Comparison of ENCODE assay signal across 17 cellular contexts in genomic region chr5:73640861-73641320, GRCh38. TPM values are rescaled to one million over a fixed set of nuclear protein-coding genes. Genes with fewer than 3 reads are reported as not detected.
DNase-seq lines count a peak whose midpoint lies in the region; ATAC-seq, FAIRE-seq and TF ChIP-seq lines count a peak whose summit lies in the region.
"Had no signal": no experiment of that assay in that cellular context is flagged by ENCODE, and none has a peak within 500 bp of the region (broad histone marks: within the 10 kb centered on the region; RNA-seq: fewer than 3 reads in every experiment).

No MANE protein-coding gene starts in this region.

- H3K27ac ChIP-seq in pancreas (no peak overlapping the region), aorta (ENCODE audit: low read depth in 1 of 2, low read length in 2 of 2) (no peak overlapping the region)
- H3K27ac ChIP-seq: adrenal gland, KMS-11, lower lobe of right lung, neutrophil, thyroid gland had no signal

- DNase-seq in HCEC 1CT (peak; percentile 79), NCI-H82 treated with DMSO at 0.1 percent for 48 hours (lab: John Stamatoyannopoulos, UW; ENCODE audit: unreplicated experiment) (peak; percentile 52), dermis blood vessel endothelial cell (peak; percentile 72), pancreas (no peak), lower leg skin (ENCODE audit: low spot score in 2 of 2) (no peak), mucosa of descending colon (no peak), aorta (no peak), 8988T (no peak)
- DNase-seq: activated T-cell treated with anti-CD3 and anti-CD28 coated beads, Interleukin-2, amount 50 U/mL, for 4 hours; CD4-positive, alpha-beta memory T cell; effector CD8-positive, alpha-beta T cell; lower lobe of right lung; T-helper 1 cell; thyroid gland had no signal

- no peak overlapping the region for H3K4me3 ChIP-seq in pancreas
- no peak overlapping the region for H3K4me3 ChIP-seq in lower leg skin (ENCODE audit: low read depth, poor library complexity, severe bottlenecking)
- no peak overlapping the region for H3K4me3 ChIP-seq in mucosa of descending colon
- H3K4me3 ChIP-seq in aorta (ENCODE audit: low read length in 2 of 2), result no peak overlapping the region
- H3K4me3 ChIP-seq: adrenal gland, lower lobe of right lung, thyroid gland had no signal

- 0 to 5% methylated on average over 1 of the region's 1 CpG for WGBS in pancreas, 2 donors
- 13 to 15% methylated on average over 1 of the region's 1 CpG for WGBS in lower leg skin, 2 donors
- WGBS in aorta, 2 donors, result 50 to 67% methylated on average over 1 of the region's 1 CpG

- H3K36me3 ChIP-seq in pancreas (no peaks in the 10 kb centered on the region), mucosa of descending colon (ENCODE audit: low read depth) (no peaks in the 10 kb centered on the region), aorta (ENCODE audit: control insufficient read depth in 1 of 2, insufficient read depth in 2 of 2, low read length in 1 of 2) (no peaks in the 10 kb centered on the region)
- H3K36me3 ChIP-seq: adrenal gland, lower lobe of right lung, neutrophil, thyroid gland had no signal

- H3K9me3 ChIP-seq in pancreas, result no peaks in the 10 kb centered on the region
- H3K9me3 ChIP-seq in mucosa of descending colon, result no peaks in the 10 kb centered on the region
- no peaks in the 10 kb centered on the region for H3K9me3 ChIP-seq in aorta (ENCODE audit: control insufficient read depth, low read length)
- H3K9me3 ChIP-seq: adrenal gland, lower lobe of right lung, neutrophil, thyroid gland had no signal

- H3K4me1 ChIP-seq in pancreas, result peaks cover 32 to 56% (median 44%) of the 10 kb centered on the region in 3 donors
- H3K4me1 ChIP-seq in mucosa of descending colon (ENCODE audit: low read depth), result no peaks in the 10 kb centered on the region
- peaks cover 0 to 6% of the 10 kb centered on the region in 2 donors for H3K4me1 ChIP-seq in aorta (ENCODE audit: control insufficient read depth in 1 of 2, insufficient read depth in 2 of 2, low read length in 2 of 2)

- TF ChIP-seq CTCF in pancreas (IDR thresholded peaks at IDR 0.05), result no peak
- no peak for TF ChIP-seq CTCF in lower leg skin (IDR thresholded peaks at IDR 0.05)
- no peak for TF ChIP-seq CTCF in mucosa of descending colon (IDR thresholded peaks at IDR 0.05)

- intact Hi-C loops in pancreas (cut with DNase I) (no loop called here), lower leg skin (cut with DNase I; ENCODE audit: low total_unique reads) (no loop called here), mucosa of descending colon (cut with DNase I, micrococcal nuclease) (no loop called here), aorta (cut with DNase I) (no loop called here)

- H3K27me3 ChIP-seq in pancreas (no peaks in the 10 kb centered on the region), aorta (ENCODE audit: control insufficient read depth in 1 of 2, insufficient read depth in 2 of 2, low read length in 1 of 2) (no peaks in the 10 kb centered on the region)
- H3K27me3 ChIP-seq: adrenal gland, thyroid gland had no signal

- no peak for TF ChIP-seq POLR2A in lower leg skin (IDR thresholded peaks at IDR 0.05)

- FAIRE-seq in pancreas (lab: Jason Lieb, UNC), result no peak

- peak in 3 of 4 donors; percentile 21 to 30 (median 25) for ATAC-seq in pancreas
- ATAC-seq in mucosa of descending colon, result no peak
- no peak for ATAC-seq in aorta (ENCODE audit: low FRiP score)
- ATAC-seq: activated T-cell treated with anti-CD3 and anti-CD28 coated beads, Interleukin-2, amount 50 U/mL, for 4 hours had no signal

RNA-seq across cellular contexts. Expression of gene ARHGEF28, which starts 14.9 kb away (rescaled TPM):
- total RNA-seq in dermis blood vessel endothelial cell (115 and 151 TPM in 2 replicates), pancreas (10 to 100 TPM; 18.2 to 36.2 (median 27.9) TPM), lower leg skin (10 to 100 TPM; 30.9 to 54.7 (median 36.2) TPM), mucosa of descending colon (10 to 100 TPM in 2 of 3 donors, 1 to 10 TPM in 1; 5.4 to 21.7 (median 11.6) TPM), aorta (10 to 100 TPM; 18.0 to 27.8 TPM)
- polyA plus RNA-seq in pancreas (10 to 100 TPM; 14.9 to 20.3 TPM), aorta (1 to 10 TPM; 4.8 to 7.5 TPM)
- total RNA-seq: CD4-positive, alpha-beta memory T cell had no signal
- polyA plus RNA-seq: CD4-positive, alpha-beta memory T cell had no signal

Comparison
In these comparisons a context has a peak if more than half of its experiments do, and no peak if none do; other contexts are left out.
1. DNase-seq: peak in HCEC 1CT (single experiment), NCI-H82 treated with DMSO at 0.1 percent for 48 hours (single experiment) and dermis blood vessel endothelial cell (single experiment); none in pancreas (0 of 6), lower leg skin (0 of 2), mucosa of descending colon (0 of 3), aorta (0 of 2) and 8988T (single experiment).
2. ATAC-seq: peak in pancreas (3 of 4); none in mucosa of descending colon (single experiment) and aorta (single experiment).